Comparison of ENCODE assay signal across 31 cellular contexts in the genomic region with DNA sequence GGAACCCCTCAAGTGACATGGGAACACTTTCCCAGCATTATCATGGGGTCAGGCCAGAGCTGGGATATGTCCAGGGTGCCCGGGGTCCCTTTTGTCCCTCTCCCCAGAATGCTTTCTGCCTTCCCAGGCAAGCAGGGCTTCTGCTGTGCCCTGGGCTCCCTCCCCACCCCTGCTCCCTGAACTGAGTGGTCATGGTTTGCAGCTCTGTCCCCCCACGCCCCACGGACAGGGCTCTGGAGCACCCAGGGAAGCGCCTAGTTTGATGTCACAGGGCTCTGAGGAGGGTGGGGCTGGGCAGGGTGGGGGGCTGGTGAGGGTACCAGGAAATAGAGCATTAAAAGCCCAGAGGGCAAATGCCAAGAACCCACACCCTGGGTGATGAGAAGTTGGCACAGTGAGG.
"Had no signal": no experiment of that assay in that cellular context is flagged by ENCODE, and none has a peak within 500 bp of the region (broad histone marks: within the 10 kb centered on the region; RNA-seq: fewer than 3 reads in every experiment).

No MANE protein-coding gene starts in this region.

- H3K27ac Mint-ChIP-seq: mesothelial cell of epicardium; naive B cell; natural killer cell; nephron progenitor cell; neural progenitor cell; stimulated activated naive CD8-positive, alpha-beta T cell treated with anti-CD3 and anti-CD28 coated beads, Interleukin-15, Interleukin-2, amounts not matched to agents 100 ng/mL and 50 ng/mL, for 24 hours had no signal

- H3K9me3 ChIP-seq: heart right ventricle, left lung, lower lobe of right lung, pancreas, prostate gland, sigmoid colon, suprapubic skin, thoracic aorta, tibial nerve, upper lobe of left lung, vagina had no signal

- H3K4me1 ChIP-seq: heart right ventricle, left lung, lower lobe of right lung, pancreas, prostate gland, sigmoid colon, suprapubic skin, tibial nerve, upper lobe of left lung, vagina had no signal

- H3K27me3 ChIP-seq: heart right ventricle, hepatocyte, left lung, neural progenitor cell, pancreas, sigmoid colon, suprapubic skin, tibial nerve, upper lobe of left lung, vagina had no signal

- H3K36me3 Mint-ChIP-seq: natural killer cell had no signal

- H3K27ac ChIP-seq: heart right ventricle, hepatocyte, left lung, lower lobe of right lung, neural progenitor cell, pancreas, prostate gland, sigmoid colon, suprapubic skin, thoracic aorta, tibial nerve, upper lobe of left lung, vagina had no signal

- H3K9ac ChIP-seq: neural progenitor cell had no signal

- H3K4me2 ChIP-seq: hepatocyte, neural progenitor cell had no signal

- H3K4me3 Mint-ChIP-seq: mesothelial cell of epicardium; naive B cell; natural killer cell; nephron progenitor cell; neural progenitor cell; stimulated activated naive CD8-positive, alpha-beta T cell treated with anti-CD3 and anti-CD28 coated beads, Interleukin-15, Interleukin-2, amounts not matched to agents 100 ng/mL and 50 ng/mL, for 24 hours had no signal

- H3K9me3 Mint-ChIP-seq: mesothelial cell of epicardium; natural killer cell; nephron progenitor cell; neural progenitor cell; stimulated activated naive CD8-positive, alpha-beta T cell treated with anti-CD3 and anti-CD28 coated beads, Interleukin-15, Interleukin-2, amounts not matched to agents 100 ng/mL and 50 ng/mL, for 24 hours had no signal

- H2AFZ ChIP-seq: hepatocyte, neural progenitor cell had no signal

- DNase-seq: heart right ventricle; islet precursor cell; kidney glomerular epithelial cell; left colon; left lung; lower lobe of right lung; mesendoderm; naive B cell; natural killer cell; nephron progenitor cell; pancreas; posterior cingulate gyrus; retina; right cardiac atrium; sigmoid colon; small intestine; stimulated activated CD4-positive, alpha-beta T cell treated with anti-CD3 and anti-CD28 coated beads, Interleukin-1b, Interleukin-23, amount 100 ng/mL, for 48 hours; stimulated activated CD4-positive, alpha-beta T cell treated with anti-CD3 and anti-CD28 coated beads, Interleukin-2, amount 100 ng/mL, for 48 hours; stimulated activated CD4-positive, alpha-beta T cell treated with anti-CD3 and anti-CD28 coated beads, Interleukin-4, amount 100 ng/mL, for 4 hours; stimulated activated CD8-positive, alpha-beta memory T cell treated with anti-CD3 and anti-CD28 coated beads, Interleukin-4, amount 100 ng/mL, for 48 hours; stimulated activated naive CD4-positive, alpha-beta T cell had no signal

- ATAC-seq: heart right ventricle, left colon, left lung, lower lobe of right lung, natural killer cell, pancreas, right cardiac atrium had no signal

- H3K4me3 ChIP-seq: heart right ventricle, hepatocyte, left lung, lower lobe of right lung, neural progenitor cell, pancreas, prostate gland, sigmoid colon, suprapubic skin, thoracic aorta, tibial nerve, upper lobe of left lung, vagina had no signal

- H3K27me3 Mint-ChIP-seq: naive B cell; stimulated activated naive CD8-positive, alpha-beta T cell treated with anti-CD3 and anti-CD28 coated beads, Interleukin-15, Interleukin-2, amounts not matched to agents 100 ng/mL and 50 ng/mL, for 24 hours had no signal

- H3K79me2 ChIP-seq: hepatocyte had no signal

- H3K36me3 ChIP-seq: left lung, lower lobe of right lung, neural progenitor cell, pancreas, prostate gland, sigmoid colon, suprapubic skin, thoracic aorta, tibial nerve, upper lobe of left lung, vagina had no signal

- FAIRE-seq: pancreas, small intestine had no signal
